Comparison of ENCODE assay signal across 27 cellular contexts in the genomic region with DNA sequence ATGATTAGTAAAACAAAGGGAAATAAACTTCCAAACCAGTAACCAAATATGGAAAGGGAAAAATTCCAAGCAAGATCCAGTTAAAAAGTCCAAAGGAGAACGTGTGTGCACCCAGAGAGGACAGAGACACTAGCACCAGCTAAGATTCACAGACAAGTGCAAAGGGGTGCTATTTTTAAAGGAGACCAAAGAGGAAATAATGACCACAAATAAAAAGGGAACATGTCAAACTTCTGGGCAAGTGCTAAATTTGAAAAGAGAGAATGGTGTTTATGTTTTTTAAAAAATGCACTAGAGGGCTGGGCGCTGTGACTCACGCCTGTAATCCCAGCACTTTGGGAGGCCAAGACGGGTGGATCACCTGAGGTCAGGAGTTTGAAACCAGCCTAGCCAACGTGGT. TPM values are rescaled to one million over a fixed set of nuclear protein-coding genes. Genes with fewer than 3 reads are reported as not detected.
DNase-seq lines count a peak whose midpoint lies in the region; ATAC-seq, FAIRE-seq and TF ChIP-seq lines count a peak whose summit lies in the region.
"Had no signal": no experiment of that assay in that cellular context is flagged by ENCODE, and none has a peak within 500 bp of the region (broad histone marks: within the 10 kb centered on the region; RNA-seq: fewer than 3 reads in every experiment).

No MANE protein-coding gene starts in this region.

- WGBS in esophagus muscularis mucosa, result 47% methylated on average over 5 of the region's 5 CpGs

- H2AFZ ChIP-seq in MM.1S (ENCODE audit: low read length) (no peak overlapping the region), OCI-LY7 (ENCODE audit: low read length) (no peak overlapping the region)

- no peak overlapping the region for H3K9ac ChIP-seq in MM.1S (ENCODE audit: low read length)

- intact Hi-C loops in OCI-LY7 (cut with micrococcal nuclease; ENCODE audit: unreplicated experiment), result no loop called here
- intact Hi-C loops in esophagus muscularis mucosa (cut with DNase I), result no loop called here

- DNase-seq in MM.1S (no peak), OCI-LY7 (ENCODE audit: low spot score) (no peak), esophagus muscularis mucosa (ENCODE audit: extremely low spot score) (no peak), LoVo (ENCODE audit: low spot score) (no peak), GM19240 (ENCODE audit: insufficient read length, low spot score) (no peak), HTR-8/SVneo (ENCODE audit: insufficient read length, low spot score) (no peak)
- DNase-seq: activated CD4-positive, alpha-beta T cell treated with anti-CD3 and anti-CD28 coated beads, Interleukin-2, amount 50 U/mL, for 4 hours; activated CD8-positive, alpha-beta memory T cell treated with anti-CD3 and anti-CD28 coated beads, Interleukin-2, amount 50 U/mL, for 4 hours; aorta; CD8-positive, alpha-beta memory T cell; DMS153; GF-D8; Karpas-422; NCI-H1436; NCI-H2107; NCI-H510A; pancreas; stimulated activated CD4-positive, alpha-beta T cell treated with anti-CD3 and anti-CD28 coated beads, Interleukin-12 subunit alpha, Interleukin-12 subunit beta, amount 100 ng/mL, for 4 hours; stimulated activated CD4-positive, alpha-beta T cell treated with anti-CD3 and anti-CD28 coated beads, Interleukin-4, amount 100 ng/mL, for 4 hours; stimulated activated naive CD4-positive, alpha-beta T cell treated with Interleukin-2 at 50 U/mL for 16 hours had no signal

- H3K9me3 ChIP-seq in MM.1S (replicated peaks; ENCODE audit: insufficient read depth, low read length) (no peaks in the 10 kb centered on the region), OCI-LY7 (ENCODE audit: low read length) (no peaks in the 10 kb centered on the region), esophagus muscularis mucosa (no peaks in the 10 kb centered on the region)
- H3K9me3 ChIP-seq: pancreas, right atrium auricular region, thoracic aorta had no signal

- BruUV-seq in OCI-LY7 (replicated peaks; lab: Mats Ljungman, UMichigan), result no TSS peak

- H3F3A ChIP-seq in MM.1S (ENCODE audit: insufficient read depth, low read length), result no peaks in the 10 kb centered on the region

- H3K9me2 ChIP-seq in MM.1S (replicated peaks; ENCODE audit: insufficient read depth, low read length) (no peaks in the 10 kb centered on the region), OCI-LY7 (ENCODE audit: insufficient read depth, low read length) (no peaks in the 10 kb centered on the region)

- H3K4me3 ChIP-seq in MM.1S (ENCODE audit: low read length), result no peak overlapping the region
- no peak overlapping the region for H3K4me3 ChIP-seq in OCI-LY7 (ENCODE audit: low read depth, low read length, poor library complexity, severe bottlenecking)
- no peak overlapping the region for H3K4me3 ChIP-seq in esophagus muscularis mucosa
- H3K4me3 ChIP-seq: pancreas, right atrium auricular region, thoracic aorta had no signal

- TF ChIP-seq POLR2A in esophagus muscularis mucosa (IDR thresholded peaks at IDR 0.05; ENCODE audit: low read depth), result no peak

- TF ChIP-seq CTCF in MM.1S (IDR thresholded peaks at IDR 0.05; ENCODE audit: low read length) (no peak), OCI-LY7 (conservative IDR thresholded peaks at IDR 0.05; ENCODE audit: low read length) (no peak), esophagus muscularis mucosa (IDR thresholded peaks at IDR 0.05) (no peak)

- H3K27me3 ChIP-seq in MM.1S (replicated peaks; ENCODE audit: insufficient read depth, low read length) (no peaks in the 10 kb centered on the region), esophagus muscularis mucosa (no peaks in the 10 kb centered on the region)
- H3K27me3 ChIP-seq: pancreas, right atrium auricular region had no signal

- H3K36me3 ChIP-seq in MM.1S (replicated peaks; ENCODE audit: insufficient read depth, low read length) (no peaks in the 10 kb centered on the region), OCI-LY7 (ENCODE audit: insufficient read depth, low read length) (no peaks in the 10 kb centered on the region), esophagus muscularis mucosa (no peaks in the 10 kb centered on the region)
- H3K36me3 ChIP-seq: pancreas, right atrium auricular region, thoracic aorta had no signal

- no peak overlapping the region for H3K27ac ChIP-seq in MM.1S (ENCODE audit: low read length)
- H3K27ac ChIP-seq in OCI-LY7 (ENCODE audit: low read depth, low read length, poor library complexity, severe bottlenecking), result no peak overlapping the region
- peak overlapping the region; percentile 37 to 56 (median 44) for H3K27ac ChIP-seq in esophagus muscularis mucosa (replicated peaks in 1 of 4)
- H3K27ac ChIP-seq: pancreas, right atrium auricular region, thoracic aorta had no signal

- no peak for TF ChIP-seq EP300 in esophagus muscularis mucosa (IDR thresholded peaks at IDR 0.05)

- no peaks in the 10 kb centered on the region for H4K20me1 ChIP-seq in MM.1S (ENCODE audit: insufficient read depth, low read length)
- H4K20me1 ChIP-seq in OCI-LY7 (ENCODE audit: insufficient read depth, low read length), result no peaks in the 10 kb centered on the region

- H3K4me2 ChIP-seq in MM.1S (ENCODE audit: low read depth, low read length) (peak overlapping the region; percentile 9; the same call in 1 of the 2 replicates), OCI-LY7 (ENCODE audit: low read length) (peak overlapping the region; percentile 3; the same call in 1 of the 2 replicates)

- no peak for ATAC-seq in GM21717 (IDR thresholded peaks at IDR 0.05; ENCODE audit: unreplicated experiment)
- ATAC-seq: activated T-helper 17 cell treated with anti-CD3 and anti-CD28 coated beads, Interleukin-2, amount 50 U/mL, for 72 hours; WTC11 had no signal

- H3K4me1 ChIP-seq in MM.1S (ENCODE audit: low read length), result no peaks in the 10 kb centered on the region
- no peaks in the 10 kb centered on the region for H3K4me1 ChIP-seq in OCI-LY7 (ENCODE audit: insufficient read depth, low read length, poor library complexity, severe bottlenecking)
- peaks cover 0 to 35% (median 29%) of the 10 kb centered on the region in 4 donors for H3K4me1 ChIP-seq in esophagus muscularis mucosa
- H3K4me1 ChIP-seq: pancreas, right atrium auricular region had no signal

- H3K79me2 ChIP-seq in MM.1S (ENCODE audit: low read length) (no peaks in the 10 kb centered on the region), OCI-LY7 (ENCODE audit: insufficient read depth, low read depth, low read length) (no peaks in the 10 kb centered on the region)

- CTCF ChIA-PET in OCI-LY7 (lab: Charles Lee; ENCODE audit: unreplicated experiment), result no interaction called here

- FAIRE-seq in HTR-8/SVneo (lab: Jason Lieb, UNC), result no peak
- FAIRE-seq: H1, keratinocyte, pancreas had no signal

- POLR2A ChIA-PET in OCI-LY7 (lab: Charles Lee), result interaction anchor here (1.2 kb wide), 1 partner anchor 12 kb away, joined by 4 read pairs; no protein-coding TSS in a partner anchor

RNA-seq across cellular contexts. Expression of gene JAM2, which starts 8.6 kb away (rescaled TPM):
- total RNA-seq in OCI-LY7 (2014; rRNA removed; shearing (Covaris generic)), result 0.36 and 1.2 TPM in 2 replicates
- total RNA-seq in OCI-LY7 (2022), result 1.4 and 1.7 TPM in 2 replicates
- total RNA-seq in esophagus muscularis mucosa, result 10 to 100 TPM; 28.0 to 52.4 (median 46.7) TPM

RNA-seq across cellular contexts. Expression of gene MRPL39, which starts 40.4 kb away (rescaled TPM):
- total RNA-seq in OCI-LY7 (2014; rRNA removed; shearing (Covaris generic)), result 42.1 and 45.0 TPM in 2 replicates
- total RNA-seq in OCI-LY7 (2022) (55.2 and 56.9 TPM in 2 replicates), esophagus muscularis mucosa (10 to 100 TPM; 22.0 to 31.8 (median 27.4) TPM)

Comparison
In these comparisons a context has a peak if more than half of its experiments do, and no peak if none do; other contexts are left out.
1. H3K27ac ChIP-seq: peak in esophagus muscularis mucosa (4 of 4); none in MM.1S (single experiment) and OCI-LY7 (single experiment).
2. RNA of gene JAM2, which starts 8.6 kb away (total RNA-seq): 28.0 to 52.4 TPM in esophagus muscularis mucosa; 0.36 to 1.7 TPM in OCI-LY7; every median in the first group is over 10 times any median in the second.